Comparison of ENCODE assay signal across 22 cellular contexts in the genomic region with DNA sequence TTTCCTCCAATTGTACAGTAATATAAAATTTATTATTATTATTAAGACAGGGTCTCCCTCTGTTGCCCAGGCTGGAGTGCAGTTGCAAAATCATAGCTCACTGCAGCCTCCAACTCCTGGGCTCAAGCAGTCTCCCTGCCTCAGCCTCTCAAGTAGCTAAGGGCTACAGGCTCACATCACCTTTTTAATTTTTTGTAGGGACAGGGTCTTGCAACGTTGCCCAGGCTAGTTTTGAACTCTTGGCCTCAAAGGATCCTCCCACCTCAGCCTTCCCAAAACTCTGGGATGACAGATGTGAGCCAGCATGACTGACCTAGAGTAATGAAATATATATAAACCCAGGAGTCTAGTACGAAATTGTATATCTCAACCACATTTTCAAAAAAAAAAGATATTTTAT.
"Had no signal": no experiment of that assay in that cellular context is flagged by ENCODE, and none has a peak within 500 bp of the region (broad histone marks: within the 10 kb centered on the region; RNA-seq: fewer than 3 reads in every experiment).

No MANE protein-coding gene starts in this region.

- H3K4me3 ChIP-seq: coronary artery, dorsolateral prefrontal cortex, esophagus muscularis mucosa, gastroesophageal sphincter, heart right ventricle, left lung, lower lobe of right lung, mucosa of descending colon had no signal

- FAIRE-seq: endothelial cell of umbilical vein, frontal cortex, keratinocyte had no signal

- DNase-seq: dermis blood vessel endothelial cell; dorsolateral prefrontal cortex; effector CD4-positive, alpha-beta T cell; effector memory CD4-positive, alpha-beta T cell; foreskin keratinocyte; head of caudate nucleus; heart right ventricle; hippocampal formation; left cardiac atrium; left lung; left ventricle myocardium superior; lower lobe of right lung; mesenchymal stem cell; mucosa of descending colon; naive B cell; naive thymus-derived CD8-positive, alpha-beta T cell had no signal

- H3K27me3 ChIP-seq: dorsolateral prefrontal cortex, esophagus muscularis mucosa, foreskin keratinocyte, gastroesophageal sphincter, heart right ventricle, left lung had no signal

- H3K27ac ChIP-seq: coronary artery, esophagus muscularis mucosa, foreskin keratinocyte, gastroesophageal sphincter, heart right ventricle, left lung, lower lobe of right lung had no signal

- ATAC-seq: foreskin keratinocyte; gastroesophageal sphincter; heart right ventricle; left cardiac atrium; left lung; left ventricle myocardium superior; lower lobe of right lung; mucosa of descending colon; naive thymus-derived CD8-positive, alpha-beta T cell had no signal

- H3K4me1 ChIP-seq: foreskin keratinocyte, heart right ventricle, lower lobe of right lung had no signal

- H3K9me3 ChIP-seq: esophagus muscularis mucosa, gastroesophageal sphincter, heart right ventricle, left lung, lower lobe of right lung, mucosa of descending colon had no signal
